ENCODE assay signal across 20 cellular contexts in the genomic region with DNA sequence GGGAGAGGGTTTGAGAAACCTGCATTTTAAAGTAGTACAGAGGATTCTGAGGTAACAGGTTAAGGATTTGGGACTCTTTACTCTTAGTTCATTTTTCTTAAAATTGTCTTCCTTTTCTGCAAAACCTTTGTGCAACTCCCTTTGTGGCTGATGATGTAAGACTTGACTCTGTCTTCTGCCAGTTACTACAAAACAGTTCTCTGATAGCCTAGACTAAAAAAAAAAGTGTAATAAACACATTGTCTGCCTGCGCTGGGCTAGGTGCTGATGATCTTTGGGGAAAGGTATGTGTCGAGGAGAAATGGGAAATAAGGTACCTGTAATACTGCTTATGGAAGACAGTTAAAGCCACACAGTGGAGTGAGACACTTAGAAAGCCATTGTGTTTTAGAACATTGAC. TPM values are rescaled to one million over a fixed set of nuclear protein-coding genes. Genes with fewer than 3 reads are reported as not detected.
DNase-seq lines count a peak whose midpoint lies in the region; ATAC-seq, FAIRE-seq and TF ChIP-seq lines count a peak whose summit lies in the region.
"Had no signal": no experiment of that assay in that cellular context is flagged by ENCODE, and none has a peak within 500 bp of the region (broad histone marks: within the 10 kb centered on the region; RNA-seq: fewer than 3 reads in every experiment).

No MANE protein-coding gene starts in this region.

- no peaks in the 10 kb centered on the region for H3K27me3 ChIP-seq in bronchial epithelial cell (ENCODE audit: control insufficient read depth, insufficient read depth, low read length)
- H3K27me3 ChIP-seq: MG63, vagina had no signal

- H3K36me3 ChIP-seq in bronchial epithelial cell (ENCODE audit: control insufficient read depth, insufficient read depth, low read length): peaks cover 1% of the 10 kb centered on the region
- H3K36me3 ChIP-seq: MG63, vagina had no signal

- DNase-seq in GF-D8 (lab: John Stamatoyannopoulos, UW) (peak; percentile 77), NOMO-1 (lab: John Stamatoyannopoulos, UW; ENCODE audit: unreplicated experiment in 2 of 2) (peak; percentile 76 to 94), bronchial epithelial cell (ENCODE audit: low read depth) (peak; percentile 37), medulla oblongata (ENCODE audit: extremely low spot score) (peak; percentile 2), putamen (ENCODE audit: low spot score) (no peak), DMS79 (lab: John Stamatoyannopoulos, UW) (no peak)
- DNase-seq in central memory CD4-positive, alpha-beta T cell: no peak
- DNase-seq: activated naive CD8-positive, alpha-beta T cell treated with anti-CD3 and anti-CD28 coated beads, Interleukin-2, amount 50 U/mL, for 24 hours; DND-41; effector memory CD8-positive, alpha-beta T cell; foreskin melanocyte; GOT3; MG63; NCI-H187 treated with DMSO at 0.1 percent for 48 hours; NCI-H510A; occipital lobe; stimulated activated CD4-positive, alpha-beta T cell treated with anti-CD3 and anti-CD28 coated beads, Interleukin-4, amount 100 ng/mL, for 1 hour had no signal

- FAIRE-seq in bronchial epithelial cell (lab: Jason Lieb, UNC): no peak

- H3K4me3 ChIP-seq in bronchial epithelial cell (ENCODE audit: low read depth, low read length): no peak overlapping the region
- H3K4me3 ChIP-seq: MG63, vagina had no signal

- no peak for TF ChIP-seq CTCF in bronchial epithelial cell (IDR thresholded peaks at IDR 0.05; ENCODE audit: insufficient read depth, low read length, severe bottlenecking)

- no peak for ATAC-seq in GM21360 (IDR thresholded peaks at IDR 0.05; ENCODE audit: unreplicated experiment)
- ATAC-seq: activated naive CD8-positive, alpha-beta T cell treated with anti-CD3 and anti-CD28 coated beads, Interleukin-2, amount 50 U/mL, for 24 hours; effector memory CD8-positive, alpha-beta T cell had no signal

RNA-seq across cellular contexts. Expression of a gene that starts 28.7 kb away (rescaled TPM):
- total RNA-seq in bronchial epithelial cell: 25.0 and 37.5 TPM in 2 replicates
- total RNA-seq: OCI-LY7 had no signal

Comparison
In these comparisons a context has a peak if more than half of its experiments do, and no peak if none do; other contexts are left out.
1. DNase-seq: peak in GF-D8 (single experiment), NOMO-1 (2 of 2), bronchial epithelial cell (single experiment) and medulla oblongata (single experiment); none in central memory CD4-positive, alpha-beta T cell (single experiment), putamen (single experiment) and DMS79 (single experiment).